3 cellular contexts compared by ENCODE assay signal in genomic region chr12:54996235-54996634, GRCh38.
TF ChIP-seq lines count a peak whose summit lies in the region.

No MANE protein-coding gene starts in this region.

TF ChIP-seq in GM23338, 12 proteins besides CTCF, POLR2A, EP300 and RAD21 (continues in another document):
- TF ChIP-seq ZNF114 (CRISPR knock-in tag; IDR thresholded peaks at IDR 0.05) (no peak), NANOG (IDR thresholded peaks at IDR 0.05; ENCODE audit: borderline replicate concordance) (no peak), STAT1 (IDR thresholded peaks at IDR 0.05; ENCODE audit: unreplicated experiment) (no peak), EZH2 (IDR thresholded peaks at IDR 0.05; ENCODE audit: low read depth, unreplicated experiment) (no peak), POLR2AphosphoS5 (IDR thresholded peaks at IDR 0.05; ENCODE audit: low read depth) (no peak), JUNB (IDR thresholded peaks at IDR 0.05; ENCODE audit: unreplicated experiment) (no peak), CREB1 (CRISPR knock-in tag; IDR thresholded peaks at IDR 0.05; ENCODE audit: low read depth) (no peak), REST (IDR thresholded peaks at IDR 0.05; ENCODE audit: unreplicated experiment) (no peak)
- TF ChIP-seq, protein P1, sequence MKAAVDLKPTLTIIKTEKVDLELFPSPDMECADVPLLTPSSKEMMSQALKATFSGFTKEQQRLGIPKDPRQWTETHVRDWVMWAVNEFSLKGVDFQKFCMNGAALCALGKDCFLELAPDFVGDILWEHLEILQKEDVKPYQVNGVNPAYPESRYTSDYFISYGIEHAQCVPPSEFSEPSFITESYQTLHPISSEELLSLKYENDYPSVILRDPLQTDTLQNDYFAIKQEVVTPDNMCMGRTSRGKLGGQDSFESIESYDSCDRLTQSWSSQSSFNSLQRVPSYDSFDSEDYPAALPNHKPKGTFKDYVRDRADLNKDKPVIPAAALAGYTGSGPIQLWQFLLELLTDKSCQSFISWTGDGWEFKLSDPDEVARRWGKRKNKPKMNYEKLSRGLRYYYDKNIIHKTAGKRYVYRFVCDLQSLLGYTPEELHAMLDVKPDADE (IDR thresholded peaks at IDR 0.05) = no peak

TF ChIP-seq in H1, 55 proteins besides CTCF, POLR2A, EP300 and RAD21:
- TF ChIP-seq CBX8 (IDR thresholded peaks at IDR 0.05; ENCODE audit: borderline replicate concordance, low read depth, low read length) (no peak), SP2 (IDR thresholded peaks at IDR 0.05; ENCODE audit: low read length) (no peak), BCL11A (IDR thresholded peaks at IDR 0.05; ENCODE audit: low read depth in 2 of 2, low read length in 2 of 2) (no peak), RBBP5 (IDR thresholded peaks at IDR 0.05; ENCODE audit: borderline replicate concordance, low read depth, low read length) (no peak), ATF2 (IDR thresholded peaks at IDR 0.05; ENCODE audit: low read length) (no peak), JUN (IDR thresholded peaks at IDR 0.05; ENCODE audit: low read depth, low read length) (no peak)

TF ChIP-seq in HepG2, 621 proteins besides CTCF, POLR2A, EP300 and RAD21:
- no peak for TF ChIP-seq CBX1 (IDR thresholded peaks at IDR 0.05; ENCODE audit: low read depth)
- TF ChIP-seq SATB2 (CRISPR knock-in tag; IDR thresholded peaks at IDR 0.05) = no peak
- TF ChIP-seq CREM (IDR thresholded peaks at IDR 0.05) = no peak
- TF ChIP-seq CREM (CRISPR knock-in tag; IDR thresholded peaks at IDR 0.05) = no peak
- TF ChIP-seq ZUFSP (CRISPR knock-in tag; IDR thresholded peaks at IDR 0.05; ENCODE audit: borderline replicate concordance) = no peak
- no peak for TF ChIP-seq NFE2L1 (CRISPR knock-in tag; IDR thresholded peaks at IDR 0.05; ENCODE audit: borderline replicate concordance)
- no peak for TF ChIP-seq PAF1 (CRISPR knock-in tag; IDR thresholded peaks at IDR 0.05)
- TF ChIP-seq ZKSCAN5 (CRISPR knock-in tag; IDR thresholded peaks at IDR 0.05) = no peak
- no peak for TF ChIP-seq ZNF616 (CRISPR knock-in tag; IDR thresholded peaks at IDR 0.05; ENCODE audit: low read depth)
- TF ChIP-seq TGIF2 (CRISPR knock-in tag; IDR thresholded peaks at IDR 0.05) = no peak
- TF ChIP-seq POLR2G (IDR thresholded peaks at IDR 0.05; ENCODE audit: low read depth, low read length) = no peak
- no peak for TF ChIP-seq ZBTB4 (CRISPR knock-in tag; IDR thresholded peaks at IDR 0.05; ENCODE audit: borderline replicate concordance)
- no peak for TF ChIP-seq ZNF639 (CRISPR knock-in tag; conservative IDR thresholded peaks at IDR 0.05)
- no peak for TF ChIP-seq ZNF234 (CRISPR knock-in tag; conservative IDR thresholded peaks at IDR 0.05)
